In the genomic region with DNA sequence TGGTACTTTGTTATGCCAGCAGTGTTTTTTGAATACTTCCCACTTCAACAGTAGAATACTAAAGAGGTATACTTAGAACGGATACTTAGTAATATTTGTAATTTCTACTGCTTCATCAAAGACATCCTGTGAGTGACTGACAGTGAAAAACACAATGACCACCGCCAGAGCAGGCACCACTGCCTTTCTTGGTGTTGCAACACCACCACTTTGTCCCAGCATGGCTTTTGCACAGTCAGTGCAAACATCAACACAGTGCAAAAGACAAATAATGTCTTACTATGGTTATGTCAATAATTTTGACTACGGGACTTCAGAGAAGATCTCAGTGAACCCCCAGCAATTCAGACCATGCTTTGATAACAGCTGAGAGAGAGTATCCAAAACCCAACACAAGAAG, we compare ENCODE assay signal across 1 cellular context.
TF ChIP-seq lines count a peak whose summit lies in the region.

No MANE protein-coding gene starts in this region.

TF ChIP-seq in HepG2, 621 proteins besides CTCF, POLR2A, EP300 and RAD21 (continued from another document and continues in another):
- TF ChIP-seq PHF5A (CRISPR knock-in tag; IDR thresholded peaks at IDR 0.05; ENCODE audit: low read depth, unreplicated experiment) (no peak), ZNF256 (CRISPR knock-in tag; conservative IDR thresholded peaks at IDR 0.05) (no peak), ZMYM2 (CRISPR knock-in tag; IDR thresholded peaks at IDR 0.05) (no peak), ZNF350 (CRISPR knock-in tag; IDR thresholded peaks at IDR 0.05; ENCODE audit: borderline replicate concordance, low read depth) (no peak), SNAPC4 (CRISPR knock-in tag; IDR thresholded peaks at IDR 0.05) (no peak), SMARCE1 (IDR thresholded peaks at IDR 0.05; ENCODE audit: borderline replicate concordance) (no peak), RBM22 (optimal IDR thresholded peaks at IDR 0.05; ENCODE audit: low read length) (no peak), CBX1 (IDR thresholded peaks at IDR 0.05; ENCODE audit: low read depth) (no peak), ZNF776 (CRISPR knock-in tag; IDR thresholded peaks at IDR 0.05) (no peak), KAT8 (CRISPR knock-in tag; IDR thresholded peaks at IDR 0.05) (peak; percentile 31; the same call in 1 of the 2 replicates), GATAD1 (CRISPR knock-in tag; IDR thresholded peaks at IDR 0.05) (0 out of 2 replicates have a peak, but pooled peaks have one; percentile 41), WIZ (CRISPR knock-in tag; IDR thresholded peaks at IDR 0.05) (0 out of 2 replicates have a peak, but pooled peaks have one; percentile 34), HNF4G (IDR thresholded peaks at IDR 0.05; ENCODE audit: borderline replicate concordance, low read depth, low read length) (0 out of 2 replicates have a peak, but pooled peaks have one; percentile 23), HNF4G (CRISPR knock-in tag; IDR thresholded peaks at IDR 0.05; ENCODE audit: borderline replicate concordance, low read depth) (no peak), NR1H2 (CRISPR knock-in tag; IDR thresholded peaks at IDR 0.05; ENCODE audit: borderline replicate concordance, low read depth) (no peak), ELF3 (CRISPR knock-in tag; IDR thresholded peaks at IDR 0.05) (0 out of 2 replicates have a peak, but pooled peaks have one; percentile 45), ZBTB4 (CRISPR knock-in tag; IDR thresholded peaks at IDR 0.05; ENCODE audit: borderline replicate concordance) (no peak), PHF21A (CRISPR knock-in tag; IDR thresholded peaks at IDR 0.05) (peak; percentile 56; the same call in 1 of the 2 replicates), ZNF574 (CRISPR knock-in tag; IDR thresholded peaks at IDR 0.05) (peak; percentile 44), KDM3A (CRISPR knock-in tag; IDR thresholded peaks at IDR 0.05; ENCODE audit: low read depth) (no peak), SYNCRIP (IDR thresholded peaks at IDR 0.05; ENCODE audit: insufficient read depth, low read depth, low read length) (no peak), ZNF598 (CRISPR knock-in tag; IDR thresholded peaks at IDR 0.05; ENCODE audit: borderline replicate concordance) (no peak), PHF20 (CRISPR knock-in tag; IDR thresholded peaks at IDR 0.05) (no peak), XRCC5 (optimal IDR thresholded peaks at IDR 0.05; ENCODE audit: low read length) (peak; percentile 38), ZNF430 (CRISPR knock-in tag; IDR thresholded peaks at IDR 0.05) (no peak), ZNF335 (CRISPR knock-in tag; IDR thresholded peaks at IDR 0.05) (no peak), FOSL2 (CRISPR knock-in tag; IDR thresholded peaks at IDR 0.05) (peak; percentile 87), ZNF737 (CRISPR knock-in tag; IDR thresholded peaks at IDR 0.05; ENCODE audit: borderline replicate concordance) (no peak), BCL6 (CRISPR knock-in tag; IDR thresholded peaks at IDR 0.05) (peak; percentile 86), ZNF12 (CRISPR knock-in tag; IDR thresholded peaks at IDR 0.05) (peak; percentile 87; the same call in 1 of the 2 replicates), STAT6 (CRISPR knock-in tag; IDR thresholded peaks at IDR 0.05; ENCODE audit: borderline replicate concordance) (no peak), SRY (CRISPR knock-in tag; IDR thresholded peaks at IDR 0.05) (no peak), BCL3 (CRISPR knock-in tag; IDR thresholded peaks at IDR 0.05) (no peak), KDM2A (CRISPR knock-in tag; IDR thresholded peaks at IDR 0.05; ENCODE audit: borderline replicate concordance, low read depth) (no peak), ATF5 (CRISPR knock-in tag; IDR thresholded peaks at IDR 0.05; ENCODE audit: low read depth) (no peak), NBN (conservative IDR thresholded peaks at IDR 0.05) (no peak), GZF1 (CRISPR knock-in tag; IDR thresholded peaks at IDR 0.05) (no peak), MAF1 (CRISPR knock-in tag; IDR thresholded peaks at IDR 0.05; ENCODE audit: borderline replicate concordance) (no peak), SCMH1 (CRISPR knock-in tag; IDR thresholded peaks at IDR 0.05; ENCODE audit: borderline replicate concordance) (no peak), FOSL1 (CRISPR knock-in tag; IDR thresholded peaks at IDR 0.05; ENCODE audit: borderline replicate concordance) (no peak), ATAD3A (CRISPR knock-in tag; IDR thresholded peaks at IDR 0.05) (no peak), KDM5B (CRISPR knock-in tag; IDR thresholded peaks at IDR 0.05; ENCODE audit: borderline replicate concordance) (no peak)
- TF ChIP-seq, protein P1, sequence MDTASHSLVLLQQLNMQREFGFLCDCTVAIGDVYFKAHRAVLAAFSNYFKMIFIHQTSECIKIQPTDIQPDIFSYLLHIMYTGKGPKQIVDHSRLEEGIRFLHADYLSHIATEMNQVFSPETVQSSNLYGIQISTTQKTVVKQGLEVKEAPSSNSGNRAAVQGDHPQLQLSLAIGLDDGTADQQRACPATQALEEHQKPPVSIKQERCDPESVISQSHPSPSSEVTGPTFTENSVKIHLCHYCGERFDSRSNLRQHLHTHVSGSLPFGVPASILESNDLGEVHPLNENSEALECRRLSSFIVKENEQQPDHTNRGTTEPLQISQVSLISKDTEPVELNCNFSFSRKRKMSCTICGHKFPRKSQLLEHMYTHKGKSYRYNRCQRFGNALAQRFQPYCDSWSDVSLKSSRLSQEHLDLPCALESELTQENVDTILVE (CRISPR knock-in tag; IDR thresholded peaks at IDR 0.05): 0 out of 2 replicates have a peak, but pooled peaks have one; percentile 55
- TF ChIP-seq, protein P2, sequence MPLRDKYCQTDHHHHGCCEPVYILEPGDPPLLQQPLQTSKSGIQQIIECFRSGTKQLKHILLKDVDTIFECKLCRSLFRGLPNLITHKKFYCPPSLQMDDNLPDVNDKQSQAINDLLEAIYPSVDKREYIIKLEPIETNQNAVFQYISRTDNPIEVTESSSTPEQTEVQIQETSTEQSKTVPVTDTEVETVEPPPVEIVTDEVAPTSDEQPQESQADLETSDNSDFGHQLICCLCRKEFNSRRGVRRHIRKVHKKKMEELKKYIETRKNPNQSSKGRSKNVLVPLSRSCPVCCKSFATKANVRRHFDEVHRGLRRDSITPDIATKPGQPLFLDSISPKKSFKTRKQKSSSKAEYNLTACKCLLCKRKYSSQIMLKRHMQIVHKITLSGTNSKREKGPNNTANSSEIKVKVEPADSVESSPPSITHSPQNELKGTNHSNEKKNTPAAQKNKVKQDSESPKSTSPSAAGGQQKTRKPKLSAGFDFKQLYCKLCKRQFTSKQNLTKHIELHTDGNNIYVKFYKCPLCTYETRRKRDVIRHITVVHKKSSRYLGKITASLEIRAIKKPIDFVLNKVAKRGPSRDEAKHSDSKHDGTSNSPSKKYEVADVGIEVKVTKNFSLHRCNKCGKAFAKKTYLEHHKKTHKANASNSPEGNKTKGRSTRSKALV (CRISPR knock-in tag; IDR thresholded peaks at IDR 0.05): no peak
